In the genomic region with DNA sequence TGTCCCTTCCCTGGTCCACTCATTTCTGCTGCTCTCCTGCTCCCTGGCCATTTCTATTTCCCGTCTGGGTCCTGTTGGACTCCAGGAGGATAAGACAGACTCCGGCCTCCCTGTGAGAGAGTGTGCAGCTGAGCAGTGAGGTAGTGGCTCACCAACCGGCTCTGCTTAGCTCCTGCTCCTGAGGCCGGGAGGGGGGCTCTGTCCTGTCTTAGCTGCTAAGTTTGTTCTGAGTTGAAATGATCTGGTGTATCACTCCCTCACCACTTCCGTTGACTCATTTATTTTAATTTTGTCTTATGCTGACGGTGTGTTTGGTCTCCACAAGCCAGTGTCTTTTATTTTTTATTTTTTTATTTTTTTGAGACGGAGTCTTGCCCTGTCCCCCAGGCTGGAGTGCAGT, we compare ENCODE assay signal across 17 cellular contexts.
DNase-seq lines count a peak whose midpoint lies in the region; ATAC-seq, FAIRE-seq and TF ChIP-seq lines count a peak whose summit lies in the region.
"Had no signal": no experiment of that assay in that cellular context is flagged by ENCODE, and none has a peak within 500 bp of the region (broad histone marks: within the 10 kb centered on the region; RNA-seq: fewer than 3 reads in every experiment).

No MANE protein-coding gene starts in this region.

- POLR2A ChIA-PET in PC-3 (lab: Charles Lee; ENCODE audit: unreplicated experiment): no interaction called here

- BruUV-seq in PC-3 (replicated peaks; lab: Mats Ljungman, UMichigan): no TSS peak

- ATAC-seq in PC-3: no peak

- intact Hi-C loops in PC-3 (cut with micrococcal nuclease): no loop called here

- in situ Hi-C loops in KBM-7 (cut with MboI; ENCODE audit: low pct_unique_long_range_greater_than_20kb, low sequenced_read_pairs): no loop called here

- H3K36me3 ChIP-seq in PC-3 (ENCODE audit: low read depth, low read length): no peaks in the 10 kb centered on the region
- H3K36me3 ChIP-seq: BLaER1, HAP-1 had no signal

- no peak overlapping the region for H3K9ac ChIP-seq in PC-3 (ENCODE audit: low read length)
- H3K9ac ChIP-seq: BLaER1 had no signal

- H3K27ac ChIP-seq in PC-3 (ENCODE audit: low read length): no peak overlapping the region
- H3K27ac ChIP-seq: 22Rv1, BLaER1 had no signal

- H3F3A ChIP-seq in PC-3 (ENCODE audit: low read length, unreplicated experiment): no peaks in the 10 kb centered on the region

- no peak for FAIRE-seq in urothelium cell line (lab: Jason Lieb, UNC)
- FAIRE-seq: GM12891 had no signal

- no peak overlapping the region for H2AFZ ChIP-seq in PC-3 (ENCODE audit: low read length)

- peaks cover 10% of the 10 kb centered on the region for H3K27me3 ChIP-seq in PC-3 (ENCODE audit: low read length)
- H3K27me3 ChIP-seq: BLaER1 had no signal

- no peak overlapping the region for H3K4me3 ChIP-seq in PC-3 (ENCODE audit: low read length)
- H3K4me3 ChIP-seq: BLaER1, HAP-1 had no signal

- H3K9me3 ChIP-seq in PC-3 (ENCODE audit: low read length): no peaks in the 10 kb centered on the region
- H3K9me3 ChIP-seq: Caco-2, HAP-1 had no signal

- H3K4me2 ChIP-seq in PC-3 (ENCODE audit: low read length): no peak overlapping the region
- H3K4me2 ChIP-seq: BLaER1 had no signal

- CTCF ChIA-PET in PC-3 (lab: Charles Lee): no interaction called here

- peak; percentile 28 for DNase-seq in NK-92 treated with Interleukin-12 subunit alpha and Interleukin-12 subunit beta, amount 100 ng/mL, for 24 hours (lab: John Stamatoyannopoulos, UW)
- no peak for DNase-seq in NK-92 (lab: John Stamatoyannopoulos, UW; ENCODE audit: unreplicated experiment)
- DNase-seq in PC-3: peak; percentile 8
- DNase-seq in mesenteric fat pad (ENCODE audit: low spot score): peak; percentile 45
- DNase-seq in urothelium cell line (ENCODE audit: low spot score): peak; percentile 47
- DNase-seq in HT-29 (ENCODE audit: low spot score): no peak
- no peak for DNase-seq in KBM-7
- DNase-seq in pons (ENCODE audit: low spot score): no peak
- DNase-seq: AML-193; Caco-2; CD8-positive, alpha-beta memory T cell; DND-41; GOT3 had no signal

- H4K20me1 ChIP-seq in PC-3 (ENCODE audit: low read length): no peaks in the 10 kb centered on the region
- H4K20me1 ChIP-seq: BLaER1 had no signal

- H3K9me2 ChIP-seq in PC-3 (replicated peaks; ENCODE audit: low read length): no peaks in the 10 kb centered on the region

- no peaks in the 10 kb centered on the region for H3K79me2 ChIP-seq in PC-3 (ENCODE audit: low read length)

- H3K4me1 ChIP-seq in PC-3 (ENCODE audit: insufficient read depth, low read length): no peaks in the 10 kb centered on the region
- H3K4me1 ChIP-seq: Caco-2, HAP-1 had no signal

- no peak for TF ChIP-seq CTCF in PC-3 (conservative IDR thresholded peaks at IDR 0.05; ENCODE audit: low read depth, low read length)

Comparison
In these comparisons a context has a peak if more than half of its experiments do, and no peak if none do; other contexts are left out.
1. DNase-seq: peak in NK-92 treated with Interleukin-12 subunit alpha and Interleukin-12 subunit beta, amount 100 ng/mL, for 24 hours (single experiment), PC-3 (single experiment), mesenteric fat pad (single experiment) and urothelium cell line (single experiment); none in NK-92 (single experiment), HT-29 (single experiment), KBM-7 (single experiment) and pons (single experiment).